22 cellular contexts compared by ENCODE assay signal in genomic region chr1:81948495-81948894, GRCh38.
"Had no signal": no experiment of that assay in that cellular context is flagged by ENCODE, and none has a peak within 500 bp of the region (broad histone marks: within the 10 kb centered on the region; RNA-seq: fewer than 3 reads in every experiment).

No MANE protein-coding gene starts in this region.

- H3K27me3 Mint-ChIP-seq: activated CD4-positive, alpha-beta memory T cell treated with anti-CD3 and anti-CD28 coated beads for 36 hours; activated CD4-positive, alpha-beta T cell treated with anti-CD3 and anti-CD28 coated beads, Interleukin-2, amount 10 ng/mL, durations not matched to agents 7 days and 5 days; activated naive CD8-positive, alpha-beta T cell treated with anti-CD3 and anti-CD28 coated beads, Interleukin-2, amount 50 U/mL, for 24 hours had no signal

- H3K9me3 ChIP-seq: ascending aorta, body of pancreas had no signal

- H3K27me3 ChIP-seq: ascending aorta, body of pancreas had no signal

- H3K27ac Mint-ChIP-seq: activated CD4-positive, alpha-beta memory T cell treated with anti-CD3 and anti-CD28 coated beads for 36 hours; activated CD4-positive, alpha-beta T cell treated with anti-CD3 and anti-CD28 coated beads, Interleukin-2, amount 10 ng/mL, durations not matched to agents 7 days and 5 days; activated naive CD4-positive, alpha-beta T cell treated with anti-CD3 and anti-CD28 coated beads, Interleukin-2, amount 50 U/mL, for 72 hours; activated naive CD8-positive, alpha-beta T cell treated with anti-CD3 and anti-CD28 coated beads, Interleukin-2, amount 50 U/mL, for 24 hours; T-helper 1 cell treated with Interleukin-12 subunit alpha and Interleukin-12 subunit beta and Interleukin-4 antibody, amounts not matched to agents 30 μg/mL and 1 μg/mL, for 36 hours had no signal

- H3K27ac ChIP-seq: ascending aorta, body of pancreas, PC-9 had no signal

- ATAC-seq: activated naive CD4-positive, alpha-beta T cell treated with anti-CD3 and anti-CD28 coated beads, Interleukin-2, amount 50 U/mL, for 72 hours; activated naive CD8-positive, alpha-beta T cell treated with anti-CD3 and anti-CD28 coated beads, Interleukin-2, amount 50 U/mL, for 24 hours; activated T-cell treated with anti-CD3 and anti-CD28 coated beads, Interleukin-2, amount 50 U/mL, for 4 hours; body of pancreas; K562 had no signal

- H3K4me1 ChIP-seq: body of pancreas had no signal

- DNase-seq: activated CD4-positive, alpha-beta memory T cell treated with anti-CD3 and anti-CD28 coated beads for 36 hours; activated CD4-positive, alpha-beta T cell treated with anti-CD3 and anti-CD28 coated beads, Interleukin-2, amount 10 ng/mL, durations not matched to agents 7 days and 5 days; activated CD4-positive, CD25-positive, alpha-beta regulatory T cell; activated CD8-positive, alpha-beta memory T cell treated with anti-CD3 and anti-CD28 coated beads for 24 hours; activated effector memory CD4-positive, alpha-beta T cell treated with anti-CD3 and anti-CD28 coated beads, Interleukin-2, amount 50 U/mL, for 16 hours; activated naive CD4-positive, alpha-beta T cell treated with Interleukin-2 at 50 U/mL for 16 hours; activated naive CD8-positive, alpha-beta T cell treated with anti-CD3 and anti-CD28 coated beads, Interleukin-2, amount 50 U/mL, for 24 hours; activated T-cell treated with anti-CD3 and anti-CD28 coated beads, Interleukin-2, amount 50 U/mL, for 4 hours; amniotic stem cell; body of pancreas; central memory CD4-positive, alpha-beta T cell; Karpas-422; MM.1S; NCI-H1105 treated with DMSO at 0.1 percent for 48 hours; NCI-H2029 treated with DMSO at 0.1 percent for 48 hours; NCI-H510A treated with DMSO at 0.1 percent for 48 hours; PC-9; SHP77 treated with DMSO at 0.1 percent for 48 hours had no signal

- H3K9me3 Mint-ChIP-seq: activated CD4-positive, alpha-beta memory T cell treated with anti-CD3 and anti-CD28 coated beads for 36 hours; activated CD4-positive, alpha-beta T cell treated with anti-CD3 and anti-CD28 coated beads, Interleukin-2, amount 10 ng/mL, durations not matched to agents 7 days and 5 days; activated naive CD4-positive, alpha-beta T cell treated with anti-CD3 and anti-CD28 coated beads, Interleukin-2, amount 50 U/mL, for 72 hours; activated naive CD8-positive, alpha-beta T cell treated with anti-CD3 and anti-CD28 coated beads, Interleukin-2, amount 50 U/mL, for 24 hours; T-helper 1 cell treated with Interleukin-12 subunit alpha and Interleukin-12 subunit beta and Interleukin-4 antibody, amounts not matched to agents 30 μg/mL and 1 μg/mL, for 36 hours had no signal

- H3K36me3 Mint-ChIP-seq: activated CD4-positive, alpha-beta memory T cell treated with anti-CD3 and anti-CD28 coated beads for 36 hours; activated naive CD4-positive, alpha-beta T cell treated with anti-CD3 and anti-CD28 coated beads, Interleukin-2, amount 50 U/mL, for 72 hours had no signal

- H3K4me2 ChIP-seq: PC-9 had no signal

- H2AFZ ChIP-seq: PC-9 had no signal

- H3K4me3 ChIP-seq: ascending aorta, body of pancreas, K562, PC-9 had no signal

- H3K4me3 Mint-ChIP-seq: activated CD4-positive, alpha-beta memory T cell treated with anti-CD3 and anti-CD28 coated beads for 36 hours; activated CD4-positive, alpha-beta T cell treated with anti-CD3 and anti-CD28 coated beads, Interleukin-2, amount 10 ng/mL, durations not matched to agents 7 days and 5 days; activated naive CD8-positive, alpha-beta T cell treated with anti-CD3 and anti-CD28 coated beads, Interleukin-2, amount 50 U/mL, for 24 hours; activated T-cell treated with anti-CD3 and anti-CD28 coated beads, Interleukin-2, amount 50 U/mL, for 4 hours; T-helper 1 cell treated with Interleukin-12 subunit alpha and Interleukin-12 subunit beta and Interleukin-4 antibody, amounts not matched to agents 30 μg/mL and 1 μg/mL, for 36 hours had no signal

- H3K4me1 Mint-ChIP-seq: activated CD4-positive, alpha-beta T cell treated with anti-CD3 and anti-CD28 coated beads, Interleukin-2, amount 10 ng/mL, durations not matched to agents 7 days and 5 days; activated naive CD8-positive, alpha-beta T cell treated with anti-CD3 and anti-CD28 coated beads, Interleukin-2, amount 50 U/mL, for 24 hours had no signal
